Comparison of ENCODE assay signal across 15 cellular contexts in genomic region chr12:70255311-70255710, GRCh38. TPM values are rescaled to one million over a fixed set of nuclear protein-coding genes. Genes with fewer than 3 reads are reported as not detected.
DNase-seq lines count a peak whose midpoint lies in the region; ATAC-seq and TF ChIP-seq lines count a peak whose summit lies in the region.
"Had no signal": no experiment of that assay in that cellular context is flagged by ENCODE, and none has a peak within 500 bp of the region (broad histone marks: within the 10 kb centered on the region; RNA-seq: fewer than 3 reads in every experiment).

No MANE protein-coding gene starts in this region.

- no peaks in the 10 kb centered on the region for H3K27me3 ChIP-seq in Loucy (ENCODE audit: insufficient read depth, low read length, poor library complexity, severe bottlenecking)
- H3K27me3 ChIP-seq: BE2C, suprapubic skin had no signal

- H3K36me3 Mint-ChIP-seq in chondrocyte (ENCODE audit: low read depth), result peaks cover under 1% of the 10 kb centered on the region
- H3K36me3 Mint-ChIP-seq in naive B cell, result no peaks in the 10 kb centered on the region

- ATAC-seq in naive B cell (ENCODE audit: low read depth in 2 of 2), result no peak
- no peak for ATAC-seq in GM21737 (IDR thresholded peaks at IDR 0.05; ENCODE audit: unreplicated experiment)
- no peak for ATAC-seq in GM21390 (IDR thresholded peaks at IDR 0.05; ENCODE audit: unreplicated experiment)

- peaks cover 96% of the 10 kb centered on the region for H4K20me1 ChIP-seq in Loucy (ENCODE audit: insufficient read depth, low read length, poor library complexity, severe bottlenecking)

- H3K4me1 Mint-ChIP-seq in chondrocyte (ENCODE audit: low read depth) (peaks cover 76% of the 10 kb centered on the region), naive B cell (peaks cover 43 to 73% (median 51%) of the 10 kb centered on the region in 3 donors)

- H2AFZ ChIP-seq in Loucy (ENCODE audit: low read length), result no peak overlapping the region

- peaks cover 99% of the 10 kb centered on the region for H3K79me2 ChIP-seq in Loucy (ENCODE audit: insufficient read depth, low read length)

- DNase-seq in AG20443 (ENCODE audit: low spot score) (peak; percentile 25), chondrocyte (ENCODE audit: low spot score) (no peak), naive B cell (no peak)
- DNase-seq in stimulated activated CD4-positive, alpha-beta T cell treated with anti-CD3 and anti-CD28 coated beads, Interleukin-2, amount 100 ng/mL, for 24 hours, result no peak
- DNase-seq in activated naive CD4-positive, alpha-beta T cell treated with anti-CD3 and anti-CD28 coated beads, Interleukin-2, amount 50 U/mL, for 16 hours, result no peak
- DNase-seq: BE2C, GOT3, KG1, left cardiac atrium, posterior cingulate gyrus, RPMI8226 had no signal

- H3F3A ChIP-seq in Loucy (ENCODE audit: low read depth), result no peaks in the 10 kb centered on the region

- H3K27ac Mint-ChIP-seq in chondrocyte (ENCODE audit: unreplicated experiment) (peak overlapping the region; percentile 80), naive B cell (peak overlapping the region in 5 of 6 donors; percentile 10 to 78 (median 28))

- H3K4me3 Mint-ChIP-seq in chondrocyte (ENCODE audit: unreplicated experiment) (peak overlapping the region; percentile 49), naive B cell (no peak overlapping the region)

- H3K9me3 Mint-ChIP-seq in chondrocyte (ENCODE audit: low read depth) (no peaks in the 10 kb centered on the region), naive B cell (no peaks in the 10 kb centered on the region)

- H3K4me2 ChIP-seq in Loucy (ENCODE audit: low read depth, low read length, poor library complexity, severe bottlenecking), result peak overlapping the region; percentile 5

- H3K27me3 Mint-ChIP-seq in chondrocyte (ENCODE audit: low read depth), result no peaks in the 10 kb centered on the region
- no peaks in the 10 kb centered on the region for H3K27me3 Mint-ChIP-seq in naive B cell

- no peaks in the 10 kb centered on the region for H3K36me3 ChIP-seq in Loucy (ENCODE audit: insufficient read depth, low read length)
- H3K36me3 ChIP-seq: BE2C, suprapubic skin had no signal

- H3K9me2 ChIP-seq in Loucy (replicated peaks; ENCODE audit: low read depth, low read length), result no peaks in the 10 kb centered on the region

- H3K4me1 ChIP-seq in Loucy (ENCODE audit: insufficient read depth, low read length, poor library complexity, severe bottlenecking), result peaks cover 30% of the 10 kb centered on the region
- H3K4me1 ChIP-seq: BE2C had no signal

- no peak for TF ChIP-seq CTCF in Loucy (conservative IDR thresholded peaks at IDR 0.05; ENCODE audit: low read length)
- no peak for TF ChIP-seq CTCF in chondrocyte (IDR thresholded peaks at IDR 0.05)

- H3K4me3 ChIP-seq in Loucy (ENCODE audit: low read length, poor library complexity, severe bottlenecking), result no peak overlapping the region
- H3K4me3 ChIP-seq: suprapubic skin had no signal

- no peak overlapping the region for H3K9ac ChIP-seq in Loucy (ENCODE audit: low read depth, low read length, poor library complexity, severe bottlenecking)

- no peaks in the 10 kb centered on the region for H3K9me3 ChIP-seq in Loucy (ENCODE audit: insufficient read depth, low read depth, low read length)
- H3K9me3 ChIP-seq: BE2C, suprapubic skin had no signal

RNA-seq across cellular contexts. Expression of gene CNOT2, which starts 12.1 kb away (rescaled TPM):
- 48.7 to 67.2 TPM (median 51.6 TPM) in 3 replicates for total RNA-seq in chondrocyte
- 100 to 1,000 TPM in 5 of 6 donors, 10 to 100 TPM in 1; 95.9 to 133 (median 114) TPM for polyA plus RNA-seq in naive B cell (ENCODE audit: low read depth in 6 of 6)
